ENCODE assay signal across 12 cellular contexts in the genomic region with DNA sequence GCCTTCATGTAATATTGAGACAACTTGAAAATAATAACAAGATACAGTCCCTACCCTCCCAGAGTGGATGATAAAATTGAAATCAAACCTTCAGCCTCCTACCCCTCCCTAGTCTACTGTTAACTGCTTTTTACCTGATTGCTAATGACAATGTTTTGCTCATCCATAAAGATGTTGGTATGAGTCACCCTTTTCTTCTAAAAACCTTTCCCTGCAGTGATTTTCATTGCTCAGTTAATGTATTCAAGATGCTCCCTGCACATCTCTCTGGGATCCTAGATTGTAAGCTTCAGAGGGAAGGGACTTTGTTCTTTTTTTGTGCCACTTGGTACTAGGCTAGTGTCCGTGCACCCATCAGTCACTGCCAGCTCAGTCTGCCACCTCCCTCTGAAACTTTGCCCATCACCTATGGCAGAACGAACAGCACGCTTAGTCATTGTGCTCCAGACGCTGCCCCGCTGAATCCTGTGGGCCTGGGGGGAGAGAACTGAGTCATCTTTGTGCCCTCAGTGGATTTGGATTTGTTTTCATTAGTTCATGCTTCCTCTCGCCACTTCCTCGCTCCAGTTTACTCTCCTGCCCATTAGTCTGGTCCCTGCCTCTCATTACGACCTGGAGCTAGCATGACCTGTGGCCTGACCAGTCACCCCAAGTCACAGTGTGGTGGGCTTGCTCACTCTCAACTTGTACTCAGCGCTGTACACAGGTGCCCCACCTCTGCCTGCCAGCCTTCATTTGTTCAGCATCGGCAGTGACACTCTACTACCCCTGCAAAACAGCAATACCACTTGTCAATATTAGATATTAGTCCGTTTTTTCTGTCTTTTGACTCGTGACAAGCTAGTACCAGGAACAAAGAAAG.
DNase-seq lines count a peak whose midpoint lies in the region; ATAC-seq and TF ChIP-seq lines count a peak whose summit lies in the region.
"Had no signal": no experiment of that assay in that cellular context is flagged by ENCODE, and none has a peak within 500 bp of the region (broad histone marks: within the 10 kb centered on the region; RNA-seq: fewer than 3 reads in every experiment).

No MANE protein-coding gene starts in this region.

- peak overlapping the region; percentile 71 for H3K4me3 Mint-ChIP-seq in HFFc6

- H3K27ac Mint-ChIP-seq in HFFc6: peak overlapping the region; percentile 89

- no peaks in the 10 kb centered on the region for H3K27me3 ChIP-seq in A673 (replicated peaks; ENCODE audit: insufficient read depth, low read depth, low read length, poor library complexity)
- H3K27me3 ChIP-seq: neutrophil had no signal

- CTCF ChIA-PET in A673 (lab: Charles Lee): no interaction called here

- peaks cover 6% of the 10 kb centered on the region for H3K4me1 ChIP-seq in A673 (ENCODE audit: insufficient read depth, low read length, poor library complexity, severe bottlenecking)

- intact Hi-C loops in A673 (cut with micrococcal nuclease; ENCODE audit: unreplicated experiment): no loop called here

- H3K4me1 Mint-ChIP-seq in HFFc6 (ENCODE audit: low read depth): peaks cover 54% of the 10 kb centered on the region

- H3K4me3 ChIP-seq in A673 (ENCODE audit: low read depth, low read length, poor library complexity, severe bottlenecking): no peak overlapping the region
- H3K4me3 ChIP-seq: SK-N-MC had no signal

- peaks cover 6% of the 10 kb centered on the region for H3K36me3 ChIP-seq in A673 (ENCODE audit: insufficient read depth, low read length, poor library complexity, severe bottlenecking)
- H3K36me3 ChIP-seq: neutrophil had no signal

- no peaks in the 10 kb centered on the region for H3K9me3 Mint-ChIP-seq in HFFc6

- BruUV-seq in A673 (replicated peaks; lab: Mats Ljungman, UMichigan): no TSS peak

- peaks cover 20% of the 10 kb centered on the region for H3K36me3 Mint-ChIP-seq in HFFc6 (ENCODE audit: low read depth)

- DNase-seq in A673 (ENCODE audit: low spot score): peak; percentile 54
- DNase-seq in HFFc6: peak; percentile 83
- peak; percentile 90 for DNase-seq in amniotic stem cell (lab: John Stamatoyannopoulos, UW)
- DNase-seq in hepatic stellate cell (ENCODE audit: low spot score): peak; percentile 82
- no peak for DNase-seq in NCI-H1694 (lab: John Stamatoyannopoulos, UW)
- no peak for DNase-seq in pons (ENCODE audit: low spot score)
- DNase-seq: NCI-H2081 had no signal

- POLR2A ChIA-PET in A673 (lab: Charles Lee; ENCODE audit: low non-redundant PET): no interaction called here

- no peak overlapping the region for H3K27ac ChIP-seq in A673 (ENCODE audit: low read depth, low read length, poor library complexity, severe bottlenecking)
- H3K27ac ChIP-seq: HL-60, neutrophil, SK-N-MC had no signal

- peaks cover 4% of the 10 kb centered on the region; the same call in 1 of the 2 replicates for H3K27me3 Mint-ChIP-seq in HFFc6 (ENCODE audit: insufficient read depth)

- TF ChIP-seq CTCF in A673 (conservative IDR thresholded peaks at IDR 0.05; ENCODE audit: low read depth, low read length) (no peak), HFFc6 (IDR thresholded peaks at IDR 0.05) (no peak)

- ATAC-seq in GM18858 (IDR thresholded peaks at IDR 0.05; ENCODE audit: unreplicated experiment): no peak
- no peak for ATAC-seq in HG03354 (IDR thresholded peaks at IDR 0.05; ENCODE audit: poor library complexity, severe bottlenecking, unreplicated experiment)

- no peaks in the 10 kb centered on the region for H3K9me3 ChIP-seq in A673 (ENCODE audit: low read depth, low read length, poor library complexity, severe bottlenecking)
- H3K9me3 ChIP-seq: neutrophil had no signal

Comparison
In these comparisons a context has a peak if more than half of its experiments do, and no peak if none do; other contexts are left out.
1. DNase-seq: peak in A673 (single experiment), HFFc6 (single experiment), amniotic stem cell (single experiment) and hepatic stellate cell (single experiment); none in NCI-H1694 (single experiment) and pons (single experiment).